In genomic region chr10:60669491-60669890, GRCh38 we compare ENCODE assay signal across 24 cellular contexts.
"Had no signal": no experiment of that assay in that cellular context is flagged by ENCODE, and none has a peak within 500 bp of the region (broad histone marks: within the 10 kb centered on the region; RNA-seq: fewer than 3 reads in every experiment).

No MANE protein-coding gene starts in this region.

- H3K9me3 Mint-ChIP-seq: activated naive CD8-positive, alpha-beta T cell treated with anti-CD3 and anti-CD28 coated beads for 36 hours had no signal

- H3K4me1 Mint-ChIP-seq: activated naive CD8-positive, alpha-beta T cell treated with anti-CD3 and anti-CD28 coated beads for 36 hours had no signal

- H3K4me3 Mint-ChIP-seq: activated CD4-positive, alpha-beta T cell treated with anti-CD3 and anti-CD28 coated beads for 36 hours; activated CD8-positive, alpha-beta T cell treated with anti-CD3 and anti-CD28 coated beads for 36 hours; activated naive CD8-positive, alpha-beta T cell treated with anti-CD3 and anti-CD28 coated beads for 36 hours; activated T-cell treated with anti-CD3 and anti-CD28 coated beads, Interleukin-2, amount 50 U/mL, for 72 hours had no signal

- H3K36me3 Mint-ChIP-seq: activated naive CD8-positive, alpha-beta T cell treated with anti-CD3 and anti-CD28 coated beads for 36 hours had no signal

- H3K27me3 Mint-ChIP-seq: activated CD4-positive, alpha-beta T cell treated with anti-CD3 and anti-CD28 coated beads for 36 hours; activated CD8-positive, alpha-beta T cell treated with anti-CD3 and anti-CD28 coated beads for 36 hours had no signal

- H3K27ac Mint-ChIP-seq: activated CD4-positive, alpha-beta T cell treated with anti-CD3 and anti-CD28 coated beads for 36 hours; activated CD8-positive, alpha-beta T cell treated with anti-CD3 and anti-CD28 coated beads for 36 hours; activated naive CD8-positive, alpha-beta T cell treated with anti-CD3 and anti-CD28 coated beads for 36 hours; activated T-cell treated with anti-CD3 and anti-CD28 coated beads, Interleukin-2, amount 50 U/mL, for 72 hours had no signal

- ATAC-seq: activated CD4-positive, alpha-beta T cell treated with anti-CD3 and anti-CD28 coated beads for 36 hours; activated CD8-positive, alpha-beta T cell treated with anti-CD3 and anti-CD28 coated beads for 36 hours; activated T-cell treated with anti-CD3 and anti-CD28 coated beads, Interleukin-2, amount 50 U/mL, for 72 hours; Panc1; Right ventricle myocardium inferior had no signal

- DNase-seq: activated CD4-positive, alpha-beta T cell treated with anti-CD3 and anti-CD28 coated beads for 36 hours; activated CD4-positive, alpha-beta T cell treated with anti-CD3 and anti-CD28 coated beads, Interleukin-2, amount 50 U/mL, for 1 hour; activated CD8-positive, alpha-beta memory T cell treated with anti-CD3 and anti-CD28 coated beads, Interleukin-2, amount 50 U/mL, for 4 hours; activated CD8-positive, alpha-beta T cell treated with anti-CD3 and anti-CD28 coated beads for 36 hours; activated naive CD8-positive, alpha-beta T cell treated with anti-CD3 and anti-CD28 coated beads for 36 hours; activated T-cell treated with anti-CD3 and anti-CD28 coated beads, Interleukin-2, amount 50 U/mL, for 72 hours; brain microvascular endothelial cell; cerebellar nuclear complex; NCI-H1092; NCI-H1436; NCI-H1694 treated with DMSO at 0.1 percent for 48 hours; NCI-H2029 treated with DMSO at 0.1 percent for 48 hours; NCI-H510A treated with DMSO at 0.1 percent for 48 hours; NCI-H69; NK-92 treated with Interleukin-12 subunit alpha and Interleukin-12 subunit beta, amount 100 ng/mL, for 24 hours; OCI-M1; RPMI8226; SJCRH30; SK-N-SH; T-helper 2 cell; T1000; WERI-Rb-1 had no signal
